ENCODE assay signal across 19 cellular contexts in the genomic region with DNA sequence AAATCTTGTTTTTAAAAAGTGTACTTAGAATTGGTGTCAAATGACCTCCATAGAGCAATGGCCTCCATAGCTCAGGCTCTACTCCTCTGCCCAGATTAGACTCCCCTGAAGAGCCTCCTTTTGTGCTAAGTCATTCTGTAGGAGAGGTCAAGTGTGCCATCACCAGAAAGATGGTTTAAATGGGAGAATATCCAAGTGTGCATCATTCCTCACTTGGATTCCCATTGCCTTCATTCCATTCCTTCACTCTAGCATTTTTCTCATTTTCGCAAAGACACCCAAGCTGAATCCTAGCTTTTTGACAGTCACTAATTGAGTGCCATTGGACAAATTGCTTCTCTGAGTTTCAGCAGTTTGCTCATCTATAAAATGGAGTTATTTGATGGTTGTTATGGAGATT. TPM values are rescaled to one million over a fixed set of nuclear protein-coding genes. Genes with fewer than 3 reads are reported as not detected.
"Had no signal": no experiment of that assay in that cellular context is flagged by ENCODE, and none has a peak within 500 bp of the region (broad histone marks: within the 10 kb centered on the region; RNA-seq: fewer than 3 reads in every experiment).

No MANE protein-coding gene starts in this region.

- H3K4me2 ChIP-seq: smooth muscle cell had no signal

- H3K27ac Mint-ChIP-seq: effector memory CD8-positive, alpha-beta T cell; naive thymus-derived CD4-positive, alpha-beta T cell; stimulated activated effector memory CD8-positive, alpha-beta T cell treated with anti-CD3 and anti-CD28 coated beads, Interleukin-12 subunit alpha, Interleukin-12 subunit beta, amount 100 ng/mL, for 72 hours had no signal

- H3K4me3 Mint-ChIP-seq: effector memory CD8-positive, alpha-beta T cell; naive thymus-derived CD4-positive, alpha-beta T cell; neural crest cell; stimulated activated effector memory CD8-positive, alpha-beta T cell treated with anti-CD3 and anti-CD28 coated beads, Interleukin-12 subunit alpha, Interleukin-12 subunit beta, amount 100 ng/mL, for 72 hours had no signal

- H3K4me3 ChIP-seq: esophagus squamous epithelium, heart left ventricle, ovary, smooth muscle cell, tibial artery, upper lobe of left lung, uterus had no signal

- H3K27ac ChIP-seq: epithelial cell of prostate, foreskin keratinocyte, ovary, tibial artery, upper lobe of left lung had no signal

- H3K27me3 ChIP-seq: foreskin keratinocyte, ovary, tibial artery, upper lobe of left lung, uterus had no signal

- H3K36me3 ChIP-seq: esophagus squamous epithelium, heart left ventricle, ovary, tibial artery, upper lobe of left lung, uterus had no signal

- H3K9me3 ChIP-seq: esophagus squamous epithelium, heart left ventricle, ovary, tibial artery, upper lobe of left lung, uterus had no signal

- ATAC-seq: effector memory CD8-positive, alpha-beta T cell; foreskin keratinocyte; heart left ventricle; naive thymus-derived CD4-positive, alpha-beta T cell; right cardiac atrium; stimulated activated effector memory CD8-positive, alpha-beta T cell treated with anti-CD3 and anti-CD28 coated beads, Interleukin-12 subunit alpha, Interleukin-12 subunit beta, amount 100 ng/mL, for 72 hours; stimulated activated naive CD8-positive, alpha-beta T cell treated with anti-CD3 and anti-CD28 coated beads, Interleukin-15, Interleukin-2, amounts not matched to agents 100 U/mL and 50 U/mL, for 24 hours had no signal

- DNase-seq: effector memory CD8-positive, alpha-beta T cell; esophagus squamous epithelium; foreskin keratinocyte; heart left ventricle; hippocampal formation; naive thymus-derived CD4-positive, alpha-beta T cell; ovary; right cardiac atrium; stimulated activated CD4-positive, alpha-beta T cell treated with anti-CD3 and anti-CD28 coated beads, Interleukin-4, amount 100 ng/mL, for 1 hour; stimulated activated CD8-positive, alpha-beta memory T cell treated with anti-CD3 and anti-CD28 coated beads, Interleukin-4, amount 100 ng/mL, for 48 hours; stimulated activated naive CD8-positive, alpha-beta T cell treated with anti-CD3 and anti-CD28 coated beads, Interleukin-15, Interleukin-2, amounts not matched to agents 100 U/mL and 50 U/mL, for 24 hours; tibial artery; upper lobe of left lung; uterus had no signal

- H3K4me1 Mint-ChIP-seq: naive thymus-derived CD4-positive, alpha-beta T cell; stimulated activated effector memory CD8-positive, alpha-beta T cell treated with anti-CD3 and anti-CD28 coated beads, Interleukin-12 subunit alpha, Interleukin-12 subunit beta, amount 100 ng/mL, for 72 hours had no signal

- H3K36me3 Mint-ChIP-seq: stimulated activated effector memory CD8-positive, alpha-beta T cell treated with anti-CD3 and anti-CD28 coated beads, Interleukin-12 subunit alpha, Interleukin-12 subunit beta, amount 100 ng/mL, for 72 hours had no signal

- H3K9me3 Mint-ChIP-seq: effector memory CD8-positive, alpha-beta T cell; neural crest cell; stimulated activated effector memory CD8-positive, alpha-beta T cell treated with anti-CD3 and anti-CD28 coated beads, Interleukin-12 subunit alpha, Interleukin-12 subunit beta, amount 100 ng/mL, for 72 hours had no signal

RNA-seq across cellular contexts. Expression of gene CLMP, which starts 16.9 kb away (rescaled TPM):
- total RNA-seq: lung microvascular endothelial cell had no signal
